1 cellular context compared by ENCODE assay signal in genomic region chr10:89086801-89087513, GRCh38.
TF ChIP-seq lines count a peak whose summit lies in the region.

No MANE protein-coding gene starts in this region.

TF ChIP-seq in GM23338, 12 proteins besides CTCF, POLR2A, EP300 and RAD21 (continued from another document):
- TF ChIP-seq REST (IDR thresholded peaks at IDR 0.05; ENCODE audit: unreplicated experiment), result no peak
- no peak for TF ChIP-seq ZNF331 (CRISPR knock-in tag; IDR thresholded peaks at IDR 0.05; ENCODE audit: low read depth)
- no peak for TF ChIP-seq JUNB (IDR thresholded peaks at IDR 0.05; ENCODE audit: unreplicated experiment)
- TF ChIP-seq STAT1 (IDR thresholded peaks at IDR 0.05; ENCODE audit: unreplicated experiment), result no peak
- TF ChIP-seq ZNF114 (CRISPR knock-in tag; IDR thresholded peaks at IDR 0.05), result peak; percentile 28; the same call in 1 of the 2 replicates
- TF ChIP-seq EZH2 (IDR thresholded peaks at IDR 0.05; ENCODE audit: low read depth, unreplicated experiment), result no peak
TF ChIP-seq in GM23338: peak in this region for 3.
